19 cellular contexts compared by ENCODE assay signal in the genomic region with DNA sequence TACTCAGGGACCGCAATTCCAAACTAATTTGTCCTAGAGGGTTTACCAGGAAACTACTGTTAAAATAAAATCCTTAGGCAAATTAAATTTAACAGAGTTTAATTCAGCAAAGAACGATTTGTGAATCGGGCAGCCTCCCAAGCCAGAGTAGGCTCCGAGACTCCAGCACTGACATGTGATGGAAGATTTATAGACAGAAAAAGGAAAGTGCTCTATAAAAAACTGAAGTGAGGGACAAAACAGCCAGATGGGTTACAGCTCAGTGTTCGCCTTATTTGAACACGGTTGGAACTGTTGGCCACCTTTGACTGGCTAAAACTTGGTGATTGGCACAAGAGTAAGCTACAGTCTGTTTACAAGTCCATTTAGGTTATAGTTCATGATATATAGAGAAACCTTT.
"Had no signal": no experiment of that assay in that cellular context is flagged by ENCODE, and none has a peak within 500 bp of the region (broad histone marks: within the 10 kb centered on the region; RNA-seq: fewer than 3 reads in every experiment).

No MANE protein-coding gene starts in this region.

- DNase-seq: dermis blood vessel endothelial cell; esophagus squamous epithelium; foreskin fibroblast; glutamatergic neuron; left ventricle myocardium inferior; mesenchymal stem cell; midbrain; nucleus accumbens; ovary; sigmoid colon; stimulated activated CD4-positive, alpha-beta T cell treated with anti-CD3 and anti-CD28 coated beads, Interleukin-2, amount 100 ng/mL, for 24 hours; stimulated activated CD4-positive, alpha-beta T cell treated with anti-CD3 and anti-CD28 coated beads, Interleukin-4, amount 100 ng/mL, for 4 hours; stimulated activated naive B cell treated with anti-CD40 and anti-IgM and Interleukin-4, amounts not matched to agents 10 μg/mL and 1 μg/mL and 100 μg/mL, for 72 hours; trophoblast cell had no signal

- H3K4me3 ChIP-seq: esophagus squamous epithelium, gastroesophageal sphincter, left ventricle myocardium inferior, lung, neural progenitor cell, ovary, right atrium auricular region, sigmoid colon, skin epidermis had no signal
